Comparison of ENCODE assay signal across 9 cellular contexts in genomic region chr7:151351027-151351426, GRCh38. TPM values are rescaled to one million over a fixed set of nuclear protein-coding genes. Genes with fewer than 3 reads are reported as not detected.
DNase-seq lines count a peak whose midpoint lies in the region; ATAC-seq and TF ChIP-seq lines count a peak whose summit lies in the region.
"Had no signal": no experiment of that assay in that cellular context is flagged by ENCODE, and none has a peak within 500 bp of the region (broad histone marks: within the 10 kb centered on the region; RNA-seq: fewer than 3 reads in every experiment).

No MANE protein-coding gene starts in this region.

- no peak overlapping the region for H3K4me3 ChIP-seq in retinal pigment epithelial cell (ENCODE audit: low read length)
- H3K4me3 ChIP-seq in tibial artery = no peak overlapping the region
- H3K4me3 ChIP-seq: thoracic aorta had no signal

- H3K36me3 Mint-ChIP-seq in activated naive CD4-positive, alpha-beta T cell treated with anti-CD3 and anti-CD28 coated beads for 36 hours (ENCODE audit: low read depth) = peaks cover 23% of the 10 kb centered on the region

- no peak overlapping the region for H3K27ac ChIP-seq in tibial artery
- H3K27ac ChIP-seq: thoracic aorta had no signal

- H3K27me3 ChIP-seq in tibial artery = no peaks in the 10 kb centered on the region

- CTCF ChIA-PET in activated naive CD4-positive, alpha-beta T cell treated with anti-CD3 and anti-CD28 coated beads for 36 hours (lab: Charles Lee) = interaction anchor here (0.5 to 11.9 kb wide), 18 partner anchors 9 to 409 kb away, joined by 3 to 208 read pairs (median 8); partner anchors contain the start of gene NUB1

- DNase-seq in DMS53 treated with DMSO at 0.1 percent for 48 hours (lab: John Stamatoyannopoulos, UW; ENCODE audit: unreplicated experiment) (peak; percentile 3), NAMALWA (ENCODE audit: low spot score) (peak; percentile 88), retinal pigment epithelial cell (ENCODE audit: low read depth) (no peak), tibial artery (no peak)
- peak; percentile 70 for DNase-seq in activated naive CD4-positive, alpha-beta T cell treated with anti-CD3 and anti-CD28 coated beads for 36 hours

- H3K4me1 ChIP-seq in tibial artery = peaks cover 0 to 9% (median 4%) of the 10 kb centered on the region in 4 donors

- H3K36me3 ChIP-seq in tibial artery = peaks cover 67 to 89% (median 79%) of the 10 kb centered on the region in 3 donors

- H3K27ac Mint-ChIP-seq in activated naive CD4-positive, alpha-beta T cell treated with anti-CD3 and anti-CD28 coated beads for 36 hours = peak overlapping the region; percentile 91

- ATAC-seq in HG02840 (IDR thresholded peaks at IDR 0.05; ENCODE audit: low FRiP score, unreplicated experiment) (no peak), HG02763 (IDR thresholded peaks at IDR 0.05; ENCODE audit: unreplicated experiment) (no peak), GM21360 (IDR thresholded peaks at IDR 0.05; ENCODE audit: unreplicated experiment) (no peak)

- peaks cover 51% of the 10 kb centered on the region for H3K4me1 Mint-ChIP-seq in activated naive CD4-positive, alpha-beta T cell treated with anti-CD3 and anti-CD28 coated beads for 36 hours (ENCODE audit: low read depth)

- H3K27me3 Mint-ChIP-seq in activated naive CD4-positive, alpha-beta T cell treated with anti-CD3 and anti-CD28 coated beads for 36 hours (ENCODE audit: low read depth) = no peaks in the 10 kb centered on the region

- H3K9me3 Mint-ChIP-seq in activated naive CD4-positive, alpha-beta T cell treated with anti-CD3 and anti-CD28 coated beads for 36 hours = no peaks in the 10 kb centered on the region

- intact Hi-C loops in activated naive CD4-positive, alpha-beta T cell treated with anti-CD3 and anti-CD28 coated beads for 36 hours (cut with micrococcal nuclease) = loop anchor here (2.0 to 10.0 kb wide), 8 partner anchors 74 to 1111 kb away; partner anchors contain the start of genes FASTK, PRKAG2 and TMUB1
- intact Hi-C loops in tibial artery (cut with DNase I; ENCODE audit: low total_unique reads) = no loop called here

- no peaks in the 10 kb centered on the region for H3K9me3 ChIP-seq in tibial artery
- H3K9me3 ChIP-seq: thoracic aorta had no signal

- TF ChIP-seq CTCF in retinal pigment epithelial cell (conservative IDR thresholded peaks at IDR 0.05; ENCODE audit: low read depth, low read length) (peak; percentile 40), tibial artery (IDR thresholded peaks at IDR 0.05) (no peak)

- peak overlapping the region; percentile 17 for H3K4me3 Mint-ChIP-seq in activated naive CD4-positive, alpha-beta T cell treated with anti-CD3 and anti-CD28 coated beads for 36 hours

RNA-seq across cellular contexts. Expression of gene NUB1, which starts 9.4 kb away (rescaled TPM):
- 10 to 100 TPM; 46.6 to 50.3 TPM for total RNA-seq in activated naive CD4-positive, alpha-beta T cell treated with anti-CD3 and anti-CD28 coated beads for 36 hours

RNA-seq across cellular contexts. Expression of gene WDR86, which starts 58.8 kb away (rescaled TPM):
- total RNA-seq in activated naive CD4-positive, alpha-beta T cell treated with anti-CD3 and anti-CD28 coated beads for 36 hours = not detected

Comparison
In these comparisons a context has a peak if more than half of its experiments do, and no peak if none do; other contexts are left out.
1. DNase-seq: peak in DMS53 treated with DMSO at 0.1 percent for 48 hours (single experiment), NAMALWA (single experiment) and activated naive CD4-positive, alpha-beta T cell treated with anti-CD3 and anti-CD28 coated beads for 36 hours (single experiment); none in retinal pigment epithelial cell (single experiment) and tibial artery (0 of 2).